1 cellular context compared by ENCODE assay signal in the genomic region with DNA sequence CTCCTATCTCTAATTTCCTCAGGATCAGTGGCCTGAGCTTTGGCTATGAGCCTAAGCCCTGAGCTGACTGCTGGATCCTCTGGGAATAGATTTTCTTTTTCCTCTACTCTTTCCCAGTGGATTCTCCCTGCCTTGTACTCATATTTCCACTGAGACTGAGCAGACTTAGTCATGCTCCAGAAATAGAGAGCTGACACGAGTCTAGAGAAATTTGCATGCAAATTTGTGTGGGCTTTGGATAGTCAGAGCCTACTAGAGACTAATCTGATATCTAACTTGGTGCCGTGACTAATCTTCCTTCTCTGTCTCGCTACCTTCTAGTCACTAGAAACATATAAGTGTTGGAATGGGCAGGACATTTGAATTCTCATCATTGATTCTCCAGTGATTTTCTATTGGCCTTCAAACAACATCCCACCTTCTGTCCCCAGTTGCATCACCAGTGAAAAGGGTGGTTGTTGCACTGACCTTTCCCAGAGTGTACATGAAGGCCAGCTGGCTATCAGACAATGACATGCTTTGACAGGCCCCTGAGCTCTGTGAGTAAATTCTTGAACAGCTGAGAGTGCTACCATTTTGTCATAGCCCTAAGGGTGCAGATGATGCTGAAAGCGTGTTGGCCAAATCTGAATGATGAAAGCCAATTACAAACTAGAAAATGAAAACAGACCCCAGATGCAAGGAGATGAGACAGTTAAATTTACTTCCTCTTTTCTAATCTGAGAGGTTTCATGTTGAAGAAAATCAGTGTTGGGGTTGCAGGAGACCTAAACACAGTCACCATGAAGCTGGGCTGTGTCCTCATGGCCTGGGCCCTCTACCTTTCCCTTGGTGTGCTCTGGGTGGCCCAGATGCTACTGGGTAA.
TF ChIP-seq lines count a peak whose summit lies in the region.

A gene with protein sequence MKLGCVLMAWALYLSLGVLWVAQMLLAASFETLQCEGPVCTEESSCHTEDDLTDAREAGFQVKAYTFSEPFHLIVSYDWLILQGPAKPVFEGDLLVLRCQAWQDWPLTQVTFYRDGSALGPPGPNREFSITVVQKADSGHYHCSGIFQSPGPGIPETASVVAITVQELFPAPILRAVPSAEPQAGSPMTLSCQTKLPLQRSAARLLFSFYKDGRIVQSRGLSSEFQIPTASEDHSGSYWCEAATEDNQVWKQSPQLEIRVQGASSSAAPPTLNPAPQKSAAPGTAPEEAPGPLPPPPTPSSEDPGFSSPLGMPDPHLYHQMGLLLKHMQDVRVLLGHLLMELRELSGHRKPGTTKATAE (plus strand): TSS at position 747 of the 865 bp plus-strand sequence. CDS start 36 bp downstream, at position 783.

TF ChIP-seq in GM12878, 131 proteins besides CTCF, POLR2A, EP300 and RAD21 (continued from another document and continues in another):
- TF ChIP-seq, protein P1, sequence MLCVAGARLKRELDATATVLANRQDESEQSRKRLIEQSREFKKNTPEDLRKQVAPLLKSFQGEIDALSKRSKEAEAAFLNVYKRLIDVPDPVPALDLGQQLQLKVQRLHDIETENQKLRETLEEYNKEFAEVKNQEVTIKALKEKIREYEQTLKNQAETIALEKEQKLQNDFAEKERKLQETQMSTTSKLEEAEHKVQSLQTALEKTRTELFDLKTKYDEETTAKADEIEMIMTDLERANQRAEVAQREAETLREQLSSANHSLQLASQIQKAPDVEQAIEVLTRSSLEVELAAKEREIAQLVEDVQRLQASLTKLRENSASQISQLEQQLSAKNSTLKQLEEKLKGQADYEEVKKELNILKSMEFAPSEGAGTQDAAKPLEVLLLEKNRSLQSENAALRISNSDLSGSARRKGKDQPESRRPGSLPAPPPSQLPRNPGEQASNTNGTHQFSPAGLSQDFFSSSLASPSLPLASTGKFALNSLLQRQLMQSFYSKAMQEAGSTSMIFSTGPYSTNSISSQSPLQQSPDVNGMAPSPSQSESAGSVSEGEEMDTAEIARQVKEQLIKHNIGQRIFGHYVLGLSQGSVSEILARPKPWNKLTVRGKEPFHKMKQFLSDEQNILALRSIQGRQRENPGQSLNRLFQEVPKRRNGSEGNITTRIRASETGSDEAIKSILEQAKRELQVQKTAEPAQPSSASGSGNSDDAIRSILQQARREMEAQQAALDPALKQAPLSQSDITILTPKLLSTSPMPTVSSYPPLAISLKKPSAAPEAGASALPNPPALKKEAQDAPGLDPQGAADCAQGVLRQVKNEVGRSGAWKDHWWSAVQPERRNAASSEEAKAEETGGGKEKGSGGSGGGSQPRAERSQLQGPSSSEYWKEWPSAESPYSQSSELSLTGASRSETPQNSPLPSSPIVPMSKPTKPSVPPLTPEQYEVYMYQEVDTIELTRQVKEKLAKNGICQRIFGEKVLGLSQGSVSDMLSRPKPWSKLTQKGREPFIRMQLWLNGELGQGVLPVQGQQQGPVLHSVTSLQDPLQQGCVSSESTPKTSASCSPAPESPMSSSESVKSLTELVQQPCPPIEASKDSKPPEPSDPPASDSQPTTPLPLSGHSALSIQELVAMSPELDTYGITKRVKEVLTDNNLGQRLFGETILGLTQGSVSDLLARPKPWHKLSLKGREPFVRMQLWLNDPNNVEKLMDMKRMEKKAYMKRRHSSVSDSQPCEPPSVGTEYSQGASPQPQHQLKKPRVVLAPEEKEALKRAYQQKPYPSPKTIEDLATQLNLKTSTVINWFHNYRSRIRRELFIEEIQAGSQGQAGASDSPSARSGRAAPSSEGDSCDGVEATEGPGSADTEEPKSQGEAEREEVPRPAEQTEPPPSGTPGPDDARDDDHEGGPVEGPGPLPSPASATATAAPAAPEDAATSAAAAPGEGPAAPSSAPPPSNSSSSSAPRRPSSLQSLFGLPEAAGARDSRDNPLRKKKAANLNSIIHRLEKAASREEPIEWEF (IDR thresholded peaks at IDR 0.05; ENCODE audit: insufficient replicate concordance, low read depth, low read length), result no peak
- TF ChIP-seq, protein P2, sequence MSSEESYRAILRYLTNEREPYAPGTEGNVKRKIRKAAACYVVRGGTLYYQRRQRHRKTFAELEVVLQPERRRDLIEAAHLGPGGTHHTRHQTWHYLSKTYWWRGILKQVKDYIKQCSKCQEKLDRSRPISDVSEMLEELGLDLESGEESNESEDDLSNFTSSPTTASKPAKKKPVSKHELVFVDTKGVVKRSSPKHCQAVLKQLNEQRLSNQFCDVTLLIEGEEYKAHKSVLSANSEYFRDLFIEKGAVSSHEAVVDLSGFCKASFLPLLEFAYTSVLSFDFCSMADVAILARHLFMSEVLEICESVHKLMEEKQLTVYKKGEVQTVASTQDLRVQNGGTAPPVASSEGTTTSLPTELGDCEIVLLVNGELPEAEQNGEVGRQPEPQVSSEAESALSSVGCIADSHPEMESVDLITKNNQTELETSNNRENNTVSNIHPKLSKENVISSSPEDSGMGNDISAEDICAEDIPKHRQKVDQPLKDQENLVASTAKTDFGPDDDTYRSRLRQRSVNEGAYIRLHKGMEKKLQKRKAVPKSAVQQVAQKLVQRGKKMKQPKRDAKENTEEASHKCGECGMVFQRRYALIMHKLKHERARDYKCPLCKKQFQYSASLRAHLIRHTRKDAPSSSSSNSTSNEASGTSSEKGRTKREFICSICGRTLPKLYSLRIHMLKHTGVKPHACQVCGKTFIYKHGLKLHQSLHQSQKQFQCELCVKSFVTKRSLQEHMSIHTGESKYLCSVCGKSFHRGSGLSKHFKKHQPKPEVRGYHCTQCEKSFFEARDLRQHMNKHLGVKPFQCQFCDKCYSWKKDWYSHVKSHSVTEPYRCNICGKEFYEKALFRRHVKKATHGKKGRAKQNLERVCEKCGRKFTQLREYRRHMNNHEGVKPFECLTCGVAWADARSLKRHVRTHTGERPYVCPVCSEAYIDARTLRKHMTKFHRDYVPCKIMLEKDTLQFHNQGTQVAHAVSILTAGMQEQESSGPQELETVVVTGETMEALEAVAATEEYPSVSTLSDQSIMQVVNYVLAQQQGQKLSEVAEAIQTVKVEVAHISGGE (CRISPR knock-in tag; IDR thresholded peaks at IDR 0.05), result no peak
- TF ChIP-seq CBX5 (IDR thresholded peaks at IDR 0.05; ENCODE audit: low read depth), result peak; percentile 93; the same call in 1 of the 2 replicates
- TF ChIP-seq NFIC (IDR thresholded peaks at IDR 0.05; ENCODE audit: low read depth, low read length), result peak; percentile 89
- TF ChIP-seq, protein P3, sequence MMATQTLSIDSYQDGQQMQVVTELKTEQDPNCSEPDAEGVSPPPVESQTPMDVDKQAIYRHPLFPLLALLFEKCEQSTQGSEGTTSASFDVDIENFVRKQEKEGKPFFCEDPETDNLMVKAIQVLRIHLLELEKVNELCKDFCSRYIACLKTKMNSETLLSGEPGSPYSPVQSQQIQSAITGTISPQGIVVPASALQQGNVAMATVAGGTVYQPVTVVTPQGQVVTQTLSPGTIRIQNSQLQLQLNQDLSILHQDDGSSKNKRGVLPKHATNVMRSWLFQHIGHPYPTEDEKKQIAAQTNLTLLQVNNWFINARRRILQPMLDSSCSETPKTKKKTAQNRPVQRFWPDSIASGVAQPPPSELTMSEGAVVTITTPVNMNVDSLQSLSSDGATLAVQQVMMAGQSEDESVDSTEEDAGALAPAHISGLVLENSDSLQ (IDR thresholded peaks at IDR 0.05), result peak; percentile 76
- peak; percentile 42 for TF ChIP-seq ATF7 (IDR thresholded peaks at IDR 0.05; ENCODE audit: low read depth)
- TF ChIP-seq CEBPB (IDR thresholded peaks at IDR 0.05; ENCODE audit: borderline replicate concordance in 1 of 2, low read depth in 2 of 2, low read length in 2 of 2), result no peak; a peak in 1 of 4 replicates
- TF ChIP-seq ZBED1 (IDR thresholded peaks at IDR 0.05; ENCODE audit: borderline replicate concordance), result peak; percentile 76
- TF ChIP-seq, protein P4, sequence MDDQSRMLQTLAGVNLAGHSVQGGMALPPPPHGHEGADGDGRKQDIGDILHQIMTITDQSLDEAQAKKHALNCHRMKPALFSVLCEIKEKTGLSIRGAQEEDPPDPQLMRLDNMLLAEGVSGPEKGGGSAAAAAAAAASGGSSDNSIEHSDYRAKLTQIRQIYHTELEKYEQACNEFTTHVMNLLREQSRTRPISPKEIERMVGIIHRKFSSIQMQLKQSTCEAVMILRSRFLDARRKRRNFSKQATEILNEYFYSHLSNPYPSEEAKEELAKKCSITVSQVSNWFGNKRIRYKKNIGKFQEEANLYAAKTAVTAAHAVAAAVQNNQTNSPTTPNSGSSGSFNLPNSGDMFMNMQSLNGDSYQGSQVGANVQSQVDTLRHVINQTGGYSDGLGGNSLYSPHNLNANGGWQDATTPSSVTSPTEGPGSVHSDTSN (IDR thresholded peaks at IDR 0.05; ENCODE audit: insufficient replicate concordance, low read depth, low read length), result peak; percentile 54
- no peak for TF ChIP-seq CHD4 (IDR thresholded peaks at IDR 0.05)
- peak; percentile 81 for TF ChIP-seq IRF4 (IDR thresholded peaks at IDR 0.05; ENCODE audit: low read depth, low read length)
- peak; percentile 50; the same call in 1 of the 2 replicates for TF ChIP-seq MTA2 (IDR thresholded peaks at IDR 0.05; ENCODE audit: low read depth)
- peak; percentile 90 for TF ChIP-seq YY1 (IDR thresholded peaks at IDR 0.05; ENCODE audit: low read depth, low read length)
- no peak for TF ChIP-seq STAT1 (conservative IDR thresholded peaks at IDR 0.05)
- TF ChIP-seq, protein P5, sequence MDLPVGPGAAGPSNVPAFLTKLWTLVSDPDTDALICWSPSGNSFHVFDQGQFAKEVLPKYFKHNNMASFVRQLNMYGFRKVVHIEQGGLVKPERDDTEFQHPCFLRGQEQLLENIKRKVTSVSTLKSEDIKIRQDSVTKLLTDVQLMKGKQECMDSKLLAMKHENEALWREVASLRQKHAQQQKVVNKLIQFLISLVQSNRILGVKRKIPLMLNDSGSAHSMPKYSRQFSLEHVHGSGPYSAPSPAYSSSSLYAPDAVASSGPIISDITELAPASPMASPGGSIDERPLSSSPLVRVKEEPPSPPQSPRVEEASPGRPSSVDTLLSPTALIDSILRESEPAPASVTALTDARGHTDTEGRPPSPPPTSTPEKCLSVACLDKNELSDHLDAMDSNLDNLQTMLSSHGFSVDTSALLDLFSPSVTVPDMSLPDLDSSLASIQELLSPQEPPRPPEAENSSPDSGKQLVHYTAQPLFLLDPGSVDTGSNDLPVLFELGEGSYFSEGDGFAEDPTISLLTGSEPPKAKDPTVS (IDR thresholded peaks at IDR 0.05; ENCODE audit: low read depth, low read length), result no peak
- TF ChIP-seq, protein P6, sequence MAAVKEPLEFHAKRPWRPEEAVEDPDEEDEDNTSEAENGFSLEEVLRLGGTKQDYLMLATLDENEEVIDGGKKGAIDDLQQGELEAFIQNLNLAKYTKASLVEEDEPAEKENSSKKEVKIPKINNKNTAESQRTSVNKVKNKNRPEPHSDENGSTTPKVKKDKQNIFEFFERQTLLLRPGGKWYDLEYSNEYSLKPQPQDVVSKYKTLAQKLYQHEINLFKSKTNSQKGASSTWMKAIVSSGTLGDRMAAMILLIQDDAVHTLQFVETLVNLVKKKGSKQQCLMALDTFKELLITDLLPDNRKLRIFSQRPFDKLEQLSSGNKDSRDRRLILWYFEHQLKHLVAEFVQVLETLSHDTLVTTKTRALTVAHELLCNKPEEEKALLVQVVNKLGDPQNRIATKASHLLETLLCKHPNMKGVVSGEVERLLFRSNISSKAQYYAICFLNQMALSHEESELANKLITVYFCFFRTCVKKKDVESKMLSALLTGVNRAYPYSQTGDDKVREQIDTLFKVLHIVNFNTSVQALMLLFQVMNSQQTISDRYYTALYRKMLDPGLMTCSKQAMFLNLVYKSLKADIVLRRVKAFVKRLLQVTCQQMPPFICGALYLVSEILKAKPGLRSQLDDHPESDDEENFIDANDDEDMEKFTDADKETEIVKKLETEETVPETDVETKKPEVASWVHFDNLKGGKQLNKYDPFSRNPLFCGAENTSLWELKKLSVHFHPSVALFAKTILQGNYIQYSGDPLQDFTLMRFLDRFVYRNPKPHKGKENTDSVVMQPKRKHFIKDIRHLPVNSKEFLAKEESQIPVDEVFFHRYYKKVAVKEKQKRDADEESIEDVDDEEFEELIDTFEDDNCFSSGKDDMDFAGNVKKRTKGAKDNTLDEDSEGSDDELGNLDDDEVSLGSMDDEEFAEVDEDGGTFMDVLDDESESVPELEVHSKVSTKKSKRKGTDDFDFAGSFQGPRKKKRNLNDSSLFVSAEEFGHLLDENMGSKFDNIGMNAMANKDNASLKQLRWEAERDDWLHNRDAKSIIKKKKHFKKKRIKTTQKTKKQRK (IDR thresholded peaks at IDR 0.05; ENCODE audit: low read depth, low read length), result no peak
- TF ChIP-seq FOXM1 (IDR thresholded peaks at IDR 0.05; ENCODE audit: low read depth, low read length), result peak; percentile 49
- TF ChIP-seq SRF (IDR thresholded peaks at IDR 0.05; ENCODE audit: low read depth in 2 of 2, low read length in 2 of 2), result 0 out of 4 replicates have a peak, but pooled peaks of 1 of the 2 experiments have one; percentile 35
- TF ChIP-seq BHLHE40 (IDR thresholded peaks at IDR 0.05; ENCODE audit: borderline replicate concordance in 1 of 2, low read depth in 2 of 2, low read length in 1 of 2), result peak in 1 of 2 experiments; percentile 61; a peak in 1 of 4 replicates
- peak; percentile 96 for TF ChIP-seq POLR2AphosphoS5 (IDR thresholded peaks at IDR 0.05; ENCODE audit: low read length)
- TF ChIP-seq TCF3 (IDR thresholded peaks at IDR 0.05; ENCODE audit: borderline replicate concordance, insufficient read depth, low read depth, low read length), result 0 out of 2 replicates have a peak, but pooled peaks have one; percentile 39
- TF ChIP-seq BCL11A (IDR thresholded peaks at IDR 0.05; ENCODE audit: low read depth, low read length), result peak; percentile 64; the same call in 1 of the 2 replicates
- TF ChIP-seq SMAD5 (IDR thresholded peaks at IDR 0.05; ENCODE audit: low read depth), result peak; percentile 95
- peak; percentile 71 to 92 for TF ChIP-seq IKZF2 (IDR thresholded peaks at IDR 0.05)
- peak; percentile 89 for TF ChIP-seq JUNB (IDR thresholded peaks at IDR 0.05)
- TF ChIP-seq, protein P7, sequence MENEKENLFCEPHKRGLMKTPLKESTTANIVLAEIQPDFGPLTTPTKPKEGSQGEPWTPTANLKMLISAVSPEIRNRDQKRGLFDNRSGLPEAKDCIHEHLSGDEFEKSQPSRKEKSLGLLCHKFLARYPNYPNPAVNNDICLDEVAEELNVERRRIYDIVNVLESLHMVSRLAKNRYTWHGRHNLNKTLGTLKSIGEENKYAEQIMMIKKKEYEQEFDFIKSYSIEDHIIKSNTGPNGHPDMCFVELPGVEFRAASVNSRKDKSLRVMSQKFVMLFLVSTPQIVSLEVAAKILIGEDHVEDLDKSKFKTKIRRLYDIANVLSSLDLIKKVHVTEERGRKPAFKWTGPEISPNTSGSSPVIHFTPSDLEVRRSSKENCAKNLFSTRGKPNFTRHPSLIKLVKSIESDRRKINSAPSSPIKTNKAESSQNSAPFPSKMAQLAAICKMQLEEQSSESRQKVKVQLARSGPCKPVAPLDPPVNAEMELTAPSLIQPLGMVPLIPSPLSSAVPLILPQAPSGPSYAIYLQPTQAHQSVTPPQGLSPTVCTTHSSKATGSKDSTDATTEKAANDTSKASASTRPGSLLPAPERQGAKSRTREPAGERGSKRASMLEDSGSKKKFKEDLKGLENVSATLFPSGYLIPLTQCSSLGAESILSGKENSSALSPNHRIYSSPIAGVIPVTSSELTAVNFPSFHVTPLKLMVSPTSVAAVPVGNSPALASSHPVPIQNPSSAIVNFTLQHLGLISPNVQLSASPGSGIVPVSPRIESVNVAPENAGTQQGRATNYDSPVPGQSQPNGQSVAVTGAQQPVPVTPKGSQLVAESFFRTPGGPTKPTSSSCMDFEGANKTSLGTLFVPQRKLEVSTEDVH (IDR thresholded peaks at IDR 0.05; ENCODE audit: low read depth, partially characterized antibody), result no peak
- TF ChIP-seq NR2F1 (conservative IDR thresholded peaks at IDR 0.05), result peak; percentile 48; the same call in 1 of the 2 replicates
- TF ChIP-seq, protein P8, sequence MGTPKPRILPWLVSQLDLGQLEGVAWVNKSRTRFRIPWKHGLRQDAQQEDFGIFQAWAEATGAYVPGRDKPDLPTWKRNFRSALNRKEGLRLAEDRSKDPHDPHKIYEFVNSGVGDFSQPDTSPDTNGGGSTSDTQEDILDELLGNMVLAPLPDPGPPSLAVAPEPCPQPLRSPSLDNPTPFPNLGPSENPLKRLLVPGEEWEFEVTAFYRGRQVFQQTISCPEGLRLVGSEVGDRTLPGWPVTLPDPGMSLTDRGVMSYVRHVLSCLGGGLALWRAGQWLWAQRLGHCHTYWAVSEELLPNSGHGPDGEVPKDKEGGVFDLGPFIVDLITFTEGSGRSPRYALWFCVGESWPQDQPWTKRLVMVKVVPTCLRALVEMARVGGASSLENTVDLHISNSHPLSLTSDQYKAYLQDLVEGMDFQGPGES (IDR thresholded peaks at IDR 0.05), result no peak
